In genomic region chr22:32672542-32672941, GRCh38 we compare ENCODE assay signal across 22 cellular contexts.
DNase-seq lines count a peak whose midpoint lies in the region; ATAC-seq lines count a peak whose summit lies in the region.
"Had no signal": no experiment of that assay in that cellular context is flagged by ENCODE, and none has a peak within 500 bp of the region (broad histone marks: within the 10 kb centered on the region; RNA-seq: fewer than 3 reads in every experiment).

No MANE protein-coding gene starts in this region.

- H3K27me3 Mint-ChIP-seq in activated naive CD8-positive, alpha-beta T cell treated with anti-CD3 and anti-CD28 coated beads for 36 hours = peaks cover 7% of the 10 kb centered on the region

- H3K27me3 ChIP-seq in right cardiac atrium (ENCODE audit: control insufficient read depth, insufficient read depth) = no peaks in the 10 kb centered on the region
- H3K27me3 ChIP-seq in SJCRH30 = no peaks in the 10 kb centered on the region
- H3K27me3 ChIP-seq: BLaER1 treated with 17β-estradiol and CSF1 and Interleukin-3, amounts not matched to agents 10 nM and 100 nM had no signal

- no peak overlapping the region for H3K4me3 Mint-ChIP-seq in activated naive CD8-positive, alpha-beta T cell treated with anti-CD3 and anti-CD28 coated beads for 36 hours
- H3K4me3 Mint-ChIP-seq: CD14-positive monocyte; CD4-positive, alpha-beta T cell; CD8-positive, alpha-beta memory T cell; GM23338; H9 had no signal

- intact Hi-C loops in right cardiac atrium (cut with DNase I) = no loop called here
- intact Hi-C loops in left ventricle myocardium superior (cut with micrococcal nuclease) = no loop called here
- intact Hi-C loops in sciatic nerve (cut with DNase I) = no loop called here

- no peak for ATAC-seq in right cardiac atrium
- ATAC-seq in left ventricle myocardium superior = no peak
- peak; percentile 41 for ATAC-seq in sciatic nerve
- ATAC-seq in GM21423 (IDR thresholded peaks at IDR 0.05; ENCODE audit: unreplicated experiment) = no peak
- ATAC-seq: GM12878, GM23338, HCT116 had no signal

- no peaks in the 10 kb centered on the region for H3K9me3 Mint-ChIP-seq in activated naive CD8-positive, alpha-beta T cell treated with anti-CD3 and anti-CD28 coated beads for 36 hours
- H3K9me3 Mint-ChIP-seq: CD4-positive, alpha-beta T cell; CD8-positive, alpha-beta memory T cell; GM23338; H9 had no signal

- DNase-seq in right cardiac atrium (peak in 2 of 3 donors; percentile 47 to 55), left ventricle myocardium superior (no peak), globus pallidus (ENCODE audit: low spot score) (peak; percentile 21), medulla oblongata (ENCODE audit: extremely low spot score) (peak; percentile 29), sciatic nerve (ENCODE audit: low spot score) (no peak), SJCRH30 (no peak)
- DNase-seq in activated naive CD8-positive, alpha-beta T cell treated with anti-CD3 and anti-CD28 coated beads for 36 hours = no peak
- DNase-seq: BE2C; CD4-positive, alpha-beta T cell; CD8-positive, alpha-beta memory T cell; DMS 273 treated with DMSO at 0.1 percent for 48 hours; DMS79; EL; GDM1; H9 had no signal

- no peaks in the 10 kb centered on the region for H3K36me3 Mint-ChIP-seq in activated naive CD8-positive, alpha-beta T cell treated with anti-CD3 and anti-CD28 coated beads for 36 hours
- H3K36me3 Mint-ChIP-seq: CD14-positive monocyte; CD8-positive, alpha-beta memory T cell had no signal

- no peak overlapping the region for H3K4me3 ChIP-seq in right cardiac atrium (ENCODE audit: low read length)
- no peak overlapping the region for H3K4me3 ChIP-seq in SJCRH30
- H3K4me3 ChIP-seq: BLaER1 treated with 17β-estradiol and CSF1 and Interleukin-3, amounts not matched to agents 10 nM and 100 nM; GM12878; GM23338 had no signal

- H3K27ac ChIP-seq in right cardiac atrium (ENCODE audit: low read length) = no peak overlapping the region
- no peak overlapping the region for H3K27ac ChIP-seq in SJCRH30
- H3K27ac ChIP-seq: 22Rv1; BLaER1 treated with 17β-estradiol and CSF1 and Interleukin-3, amounts not matched to agents 10 nM and 100 nM had no signal

- no peaks in the 10 kb centered on the region for H3K4me1 Mint-ChIP-seq in activated naive CD8-positive, alpha-beta T cell treated with anti-CD3 and anti-CD28 coated beads for 36 hours
- H3K4me1 Mint-ChIP-seq: CD8-positive, alpha-beta memory T cell; GM23338; H9 had no signal

- no peaks in the 10 kb centered on the region for H3K36me3 ChIP-seq in SJCRH30
- H3K36me3 ChIP-seq: BE2C; BLaER1 treated with 17β-estradiol and CSF1 and Interleukin-3, amounts not matched to agents 10 nM and 100 nM had no signal

- no peak overlapping the region for H3K27ac Mint-ChIP-seq in activated naive CD8-positive, alpha-beta T cell treated with anti-CD3 and anti-CD28 coated beads for 36 hours
- H3K27ac Mint-ChIP-seq: CD14-positive monocyte; CD4-positive, alpha-beta T cell; CD8-positive, alpha-beta memory T cell; GM23338; H9 had no signal

- H3K4me1 ChIP-seq in right cardiac atrium (ENCODE audit: control insufficient read depth, insufficient read depth, low read length) (peaks cover 5% of the 10 kb centered on the region), SJCRH30 (no peaks in the 10 kb centered on the region)
- H3K4me1 ChIP-seq: BE2C had no signal

- WGBS in right cardiac atrium = 81% methylated on average over 7 of the region's 7 CpGs

- no peaks in the 10 kb centered on the region for H3K9me3 ChIP-seq in right cardiac atrium (ENCODE audit: control insufficient read depth, low read length)
- H3K9me3 ChIP-seq in SJCRH30 (replicated peaks) = no peaks in the 10 kb centered on the region
- H3K9me3 ChIP-seq: BE2C; BLaER1 treated with 17β-estradiol and CSF1 and Interleukin-3, amounts not matched to agents 10 nM and 100 nM had no signal

Comparison
In these comparisons a context has a peak if more than half of its experiments do, and no peak if none do; other contexts are left out.
1. DNase-seq: peak in right cardiac atrium (2 of 3), globus pallidus (single experiment) and medulla oblongata (single experiment); none in left ventricle myocardium superior (single experiment), sciatic nerve (single experiment), activated naive CD8-positive, alpha-beta T cell treated with anti-CD3 and anti-CD28 coated beads for 36 hours (single experiment) and SJCRH30 (0 of 2).